In genomic region chr12:55830601-55831406, GRCh38 we compare ENCODE assay signal across 8 cellular contexts.
A peak's percentile ranks its signal among the peaks of the same experiment; 100 is the strongest.
DNase-seq lines count a peak whose midpoint lies in the region; ATAC-seq and TF ChIP-seq lines count a peak whose summit lies in the region.

No MANE protein-coding gene starts in this region.

- TF ChIP-seq CTCF in MM.1S (IDR thresholded peaks at IDR 0.05; ENCODE audit: low read length), result no peak

- H3K79me2 ChIP-seq in MM.1S (ENCODE audit: low read length), result peaks cover 31% of the 10 kb centered on the region

- H3K9me3 ChIP-seq in MM.1S (replicated peaks; ENCODE audit: insufficient read depth, low read length), result no peaks in the 10 kb centered on the region

- peak overlapping the region; percentile 98 for H3K4me2 ChIP-seq in MM.1S (ENCODE audit: low read depth, low read length)

- no peaks in the 10 kb centered on the region for H3K9me2 ChIP-seq in MM.1S (replicated peaks; ENCODE audit: insufficient read depth, low read length)

- H3K9ac ChIP-seq in MM.1S (ENCODE audit: low read length), result peak overlapping the region; percentile 85; the same call in 1 of the 2 replicates

- peaks cover 18% of the 10 kb centered on the region for H3K4me1 ChIP-seq in MM.1S (ENCODE audit: low read length)

- no peaks in the 10 kb centered on the region for H4K20me1 ChIP-seq in MM.1S (ENCODE audit: insufficient read depth, low read length)

- peaks cover 15% of the 10 kb centered on the region for H3F3A ChIP-seq in MM.1S (ENCODE audit: insufficient read depth, low read length)

- H3K4me3 ChIP-seq in MM.1S (ENCODE audit: low read length), result peak overlapping the region; percentile 96

- DNase-seq in EH (ENCODE audit: low read depth), result peak; percentile 59
- no peak for DNase-seq in MM.1S
- DNase-seq in activated CD4-positive, alpha-beta T cell treated with anti-CD3 and anti-CD28 coated beads for 1 hour, result peak; percentile 38
- peak; percentile 55 for DNase-seq in stimulated activated CD4-positive, alpha-beta T cell treated with anti-CD3 and anti-CD28 coated beads, Interleukin-15, amount 100 ng/mL, for 24 hours

- peak overlapping the region; percentile 95 for H2AFZ ChIP-seq in MM.1S (ENCODE audit: low read length)

- no peak for ATAC-seq in GM21576 (IDR thresholded peaks at IDR 0.05; ENCODE audit: unreplicated experiment)
- no peak for ATAC-seq in HG02852 (IDR thresholded peaks at IDR 0.05; ENCODE audit: unreplicated experiment)

- H3K36me3 ChIP-seq in MM.1S (replicated peaks; ENCODE audit: insufficient read depth, low read length), result no peaks in the 10 kb centered on the region

- H3K27me3 ChIP-seq in MM.1S (replicated peaks; ENCODE audit: insufficient read depth, low read length), result no peaks in the 10 kb centered on the region
- no peaks in the 10 kb centered on the region for H3K27me3 ChIP-seq in layer of hippocampus (ENCODE audit: control insufficient read depth, insufficient read depth, low read length)

- H3K27ac ChIP-seq in MM.1S (ENCODE audit: low read length) (no peak overlapping the region), cingulate gyrus (ENCODE audit: low read depth, low read length) (peak overlapping the region; percentile 99), layer of hippocampus (ENCODE audit: low read depth, low read length) (peak overlapping the region; percentile 99)
